Comparison of ENCODE assay signal across 11 cellular contexts in genomic region chr7:41592226-41592625, GRCh38.
"Had no signal": no experiment of that assay in that cellular context is flagged by ENCODE, and none has a peak within 500 bp of the region (broad histone marks: within the 10 kb centered on the region; RNA-seq: fewer than 3 reads in every experiment).

No MANE protein-coding gene starts in this region.

- H3K27me3 ChIP-seq: brain microvascular endothelial cell, gastroesophageal sphincter, ovary had no signal

- H3K27ac ChIP-seq: brain microvascular endothelial cell, gastroesophageal sphincter, ovary had no signal

- ATAC-seq: activated T-cell treated with anti-CD3 and anti-CD28 coated beads, Interleukin-2, amount 50 U/mL, for 4 hours; gastroesophageal sphincter had no signal

- DNase-seq: activated CD4-positive, alpha-beta T cell treated with anti-CD3 and anti-CD28 coated beads for 1 hour; activated CD4-positive, alpha-beta T cell treated with anti-CD3 and anti-CD28 coated beads, Interleukin-2, amount 50 U/mL, for 48 hours; activated effector memory CD4-positive, alpha-beta T cell treated with anti-CD3 and anti-CD28 coated beads, Interleukin-2, amount 50 U/mL, for 16 hours; activated T-cell treated with anti-CD3 and anti-CD28 coated beads, Interleukin-2, amount 50 U/mL, for 4 hours; brain microvascular endothelial cell; dermis blood vessel endothelial cell; kidney glomerular epithelial cell; ovary; stimulated activated CD4-positive, alpha-beta T cell treated with anti-CD3 and anti-CD28 coated beads, Interleukin-15, amount 100 ng/mL, for 24 hours; stimulated activated CD4-positive, alpha-beta T cell treated with anti-CD3 and anti-CD28 coated beads, Interleukin-4, amount 100 ng/mL, for 4 hours had no signal

- H3K4me1 ChIP-seq: gastroesophageal sphincter had no signal

- H3K36me3 ChIP-seq: brain microvascular endothelial cell, gastroesophageal sphincter, ovary had no signal

- H3K4me3 ChIP-seq: gastroesophageal sphincter, ovary had no signal
